In the genomic region with DNA sequence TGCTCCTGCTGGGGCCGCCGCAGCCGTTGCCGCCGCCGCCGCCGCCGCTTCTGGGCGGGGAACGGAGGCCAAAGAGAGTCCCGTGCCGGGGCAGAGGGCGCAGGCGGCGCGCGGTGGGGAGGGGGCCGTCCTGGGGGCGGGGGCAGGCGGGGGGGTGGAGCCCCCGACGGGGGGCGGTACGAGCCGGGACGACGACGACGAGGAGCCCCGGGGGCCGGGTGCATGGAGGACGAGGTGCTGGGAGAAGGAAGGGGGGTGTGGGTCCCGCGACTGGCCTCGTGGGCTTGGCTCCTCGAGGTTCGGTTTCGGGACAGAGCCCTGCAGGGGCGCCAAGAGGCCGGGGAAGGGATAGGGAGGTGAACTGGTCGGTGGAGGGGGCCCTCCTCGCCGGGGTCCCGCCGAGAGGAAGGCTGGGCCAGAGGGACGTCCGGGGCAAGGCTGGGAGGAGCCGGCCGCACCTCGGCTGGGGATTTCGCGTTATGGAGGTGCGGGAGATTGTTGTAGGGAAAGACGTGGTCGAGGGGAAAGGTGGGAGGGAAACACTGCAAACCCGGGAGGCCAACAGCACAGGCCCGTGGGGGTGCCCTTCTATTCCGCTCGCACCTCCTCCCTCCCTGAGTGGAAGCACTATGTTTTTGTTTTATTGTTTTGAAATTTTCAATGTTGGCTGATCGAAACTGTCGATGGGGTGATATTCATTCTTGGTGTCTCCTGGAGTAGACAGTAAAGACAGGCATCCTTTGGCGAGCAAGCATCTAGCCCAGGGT, we compare ENCODE assay signal across 8 cellular contexts. TPM values are rescaled to one million over a fixed set of nuclear protein-coding genes. Genes with fewer than 3 reads are reported as not detected.
DNase-seq lines count a peak whose midpoint lies in the region; ATAC-seq and TF ChIP-seq lines count a peak whose summit lies in the region.

No MANE protein-coding gene starts in this region.

- no peak for TF ChIP-seq POLR2A in breast epithelium (IDR thresholded peaks at IDR 0.05)
- TF ChIP-seq POLR2A in esophagus muscularis mucosa (IDR thresholded peaks at IDR 0.05; ENCODE audit: low read depth), result no peak

- H2AFZ ChIP-seq in SU-DHL-6 (ENCODE audit: low read depth, low read length, severe bottlenecking), result no peak overlapping the region

- H3K27me3 ChIP-seq in SU-DHL-6 (ENCODE audit: low read length), result no peaks in the 10 kb centered on the region
- no peaks in the 10 kb centered on the region for H3K27me3 ChIP-seq in lower lobe of right lung (ENCODE audit: low read depth)
- H3K27me3 ChIP-seq in breast epithelium, result peaks cover 0 to 6% of the 10 kb centered on the region in 2 donors
- H3K27me3 ChIP-seq in esophagus muscularis mucosa, result no peaks in the 10 kb centered on the region

- no peaks in the 10 kb centered on the region for H3K27me3 Mint-ChIP-seq in type B pancreatic cell

- H3K9me3 ChIP-seq in SU-DHL-6 (ENCODE audit: insufficient read depth, low read length), result no peaks in the 10 kb centered on the region
- no peaks in the 10 kb centered on the region for H3K9me3 ChIP-seq in lower lobe of right lung
- H3K9me3 ChIP-seq in breast epithelium, result no peaks in the 10 kb centered on the region
- no peaks in the 10 kb centered on the region for H3K9me3 ChIP-seq in esophagus muscularis mucosa

- H3K79me2 ChIP-seq in SU-DHL-6 (ENCODE audit: insufficient read depth, low read length), result no peaks in the 10 kb centered on the region

- intact Hi-C loops in lower lobe of right lung (cut with DNase I), result no loop called here
- intact Hi-C loops in breast epithelium (cut with DNase I; ENCODE audit: low total_unique reads), result loop anchor here (10.0 kb wide), 2 partner anchors 50 to 60 kb away; no protein-coding TSS in a partner anchor
- intact Hi-C loops in esophagus muscularis mucosa (cut with DNase I), result loop anchor here (5.0 kb wide), 1 partner anchor 52 kb away; no protein-coding TSS in a partner anchor

- H4K20me1 ChIP-seq in SU-DHL-6 (ENCODE audit: low read depth, low read length), result no peaks in the 10 kb centered on the region

- no peak for ATAC-seq in lower lobe of right lung

- H3K9me2 ChIP-seq in SU-DHL-6 (replicated peaks; ENCODE audit: insufficient read depth, low read length), result no peaks in the 10 kb centered on the region

- H3K4me1 ChIP-seq in lower lobe of right lung (no peaks in the 10 kb centered on the region), breast epithelium (no peaks in the 10 kb centered on the region), esophagus muscularis mucosa (peaks cover 0 to 33% (median 26%) of the 10 kb centered on the region in 4 donors)

- TF ChIP-seq EP300 in esophagus muscularis mucosa (IDR thresholded peaks at IDR 0.05), result no peak

- peak overlapping the region; percentile 90 for H3K4me3 Mint-ChIP-seq in type B pancreatic cell

- peak overlapping the region; percentile 68 for H3K27ac Mint-ChIP-seq in type B pancreatic cell

- 36% methylated on average over 26 of the region's 63 CpGs for WGBS in esophagus muscularis mucosa

- H3K36me3 ChIP-seq in SU-DHL-6 (ENCODE audit: low read length) (no peaks in the 10 kb centered on the region), lower lobe of right lung (no peaks in the 10 kb centered on the region), breast epithelium (no peaks in the 10 kb centered on the region), esophagus muscularis mucosa (no peaks in the 10 kb centered on the region)

- peaks cover 6% of the 10 kb centered on the region for H3K36me3 Mint-ChIP-seq in type B pancreatic cell

- peak overlapping the region; percentile 51 for H3K4me2 ChIP-seq in SU-DHL-6 (ENCODE audit: low read depth, low read length, poor library complexity, severe bottlenecking)

- H3K4me3 ChIP-seq in SU-DHL-6 (ENCODE audit: insufficient read depth, low read length, poor library complexity, severe bottlenecking) (peak overlapping the region; percentile 45), cardiac fibroblast (replicated peaks in 1 of 2; ENCODE audit: low read depth in 2 of 2, low read length in 2 of 2) (peak overlapping the region; percentile 58 to 64), lower lobe of right lung (no peak overlapping the region), breast epithelium (no peak overlapping the region), esophagus muscularis mucosa (no peak overlapping the region)

- H3K27ac ChIP-seq in SU-DHL-6 (ENCODE audit: low read depth, low read length) (no peak overlapping the region), lower lobe of right lung (no peak overlapping the region), breast epithelium (peak overlapping the region in 1 of 2 donors; percentile 32), esophagus muscularis mucosa (replicated peaks in 1 of 4) (peak overlapping the region in 2 of 4 donors; percentile 23 to 60)

- H3K9me3 Mint-ChIP-seq in type B pancreatic cell, result no peaks in the 10 kb centered on the region

- DNase-seq in NCI-H345 (lab: John Stamatoyannopoulos, UW) (peak; percentile 32), NCI-H345 treated with DMSO at 0.1 percent for 48 hours (lab: John Stamatoyannopoulos, UW; ENCODE audit: unreplicated experiment) (no peak), cardiac fibroblast (ENCODE audit: low read depth in 2 of 2) (no peak), lower lobe of right lung (peak; percentile 58), type B pancreatic cell (ENCODE audit: extremely low spot score, unreplicated experiment) (peak; percentile 71), breast epithelium (ENCODE audit: low spot score in 2 of 2) (no peak), esophagus muscularis mucosa (ENCODE audit: extremely low spot score) (no peak)

- H3F3A ChIP-seq in SU-DHL-6 (ENCODE audit: insufficient read depth), result no peaks in the 10 kb centered on the region

- no peaks in the 10 kb centered on the region for H3K4me1 Mint-ChIP-seq in type B pancreatic cell (ENCODE audit: unreplicated experiment)

- no peak for TF ChIP-seq CTCF in SU-DHL-6 (IDR thresholded peaks at IDR 0.05; ENCODE audit: insufficient read depth, low read length, poor library complexity, severe bottlenecking)
- TF ChIP-seq CTCF in cardiac fibroblast (IDR thresholded peaks at IDR 0.05; ENCODE audit: low read depth, low read length), result no peak
- no peak for TF ChIP-seq CTCF in lower lobe of right lung (IDR thresholded peaks at IDR 0.05)
- no peak for TF ChIP-seq CTCF in type B pancreatic cell (conservative IDR thresholded peaks at IDR 0.05)
- no peak for TF ChIP-seq CTCF in breast epithelium (IDR thresholded peaks at IDR 0.05)
- no peak for TF ChIP-seq CTCF in esophagus muscularis mucosa (IDR thresholded peaks at IDR 0.05)

- H3K9ac ChIP-seq in SU-DHL-6 (ENCODE audit: low read length), result peak overlapping the region; percentile 39; the same call in 1 of the 2 replicates

RNA-seq across cellular contexts. Expression of a gene that starts 1.9 kb away (rescaled TPM):
- total RNA-seq in lower lobe of right lung (13.6 TPM), type B pancreatic cell (ENCODE audit: low replicate concordance) (20.9 and 24.0 TPM in 2 replicates), breast epithelium (1 to 10 TPM; 4.5 to 5.0 (median 4.9) TPM), esophagus muscularis mucosa (10 to 100 TPM in 2 of 4 donors, 1 to 10 TPM in 2; 3.8 to 13.8 (median 10.5) TPM)

Comparison
In these comparisons a context has a peak if more than half of its experiments do, and no peak if none do; other contexts are left out.
1. DNase-seq: peak in NCI-H345 (single experiment), lower lobe of right lung (single experiment) and type B pancreatic cell (single experiment); none in NCI-H345 treated with DMSO at 0.1 percent for 48 hours (single experiment), cardiac fibroblast (0 of 2), breast epithelium (0 of 2) and esophagus muscularis mucosa (single experiment).
2. H3K4me3 ChIP-seq: peak in SU-DHL-6 (single experiment) and cardiac fibroblast (2 of 2); none in lower lobe of right lung (single experiment), breast epithelium (0 of 3) and esophagus muscularis mucosa (0 of 4).